ENCODE assay signal across 1 cellular context in the genomic region with DNA sequence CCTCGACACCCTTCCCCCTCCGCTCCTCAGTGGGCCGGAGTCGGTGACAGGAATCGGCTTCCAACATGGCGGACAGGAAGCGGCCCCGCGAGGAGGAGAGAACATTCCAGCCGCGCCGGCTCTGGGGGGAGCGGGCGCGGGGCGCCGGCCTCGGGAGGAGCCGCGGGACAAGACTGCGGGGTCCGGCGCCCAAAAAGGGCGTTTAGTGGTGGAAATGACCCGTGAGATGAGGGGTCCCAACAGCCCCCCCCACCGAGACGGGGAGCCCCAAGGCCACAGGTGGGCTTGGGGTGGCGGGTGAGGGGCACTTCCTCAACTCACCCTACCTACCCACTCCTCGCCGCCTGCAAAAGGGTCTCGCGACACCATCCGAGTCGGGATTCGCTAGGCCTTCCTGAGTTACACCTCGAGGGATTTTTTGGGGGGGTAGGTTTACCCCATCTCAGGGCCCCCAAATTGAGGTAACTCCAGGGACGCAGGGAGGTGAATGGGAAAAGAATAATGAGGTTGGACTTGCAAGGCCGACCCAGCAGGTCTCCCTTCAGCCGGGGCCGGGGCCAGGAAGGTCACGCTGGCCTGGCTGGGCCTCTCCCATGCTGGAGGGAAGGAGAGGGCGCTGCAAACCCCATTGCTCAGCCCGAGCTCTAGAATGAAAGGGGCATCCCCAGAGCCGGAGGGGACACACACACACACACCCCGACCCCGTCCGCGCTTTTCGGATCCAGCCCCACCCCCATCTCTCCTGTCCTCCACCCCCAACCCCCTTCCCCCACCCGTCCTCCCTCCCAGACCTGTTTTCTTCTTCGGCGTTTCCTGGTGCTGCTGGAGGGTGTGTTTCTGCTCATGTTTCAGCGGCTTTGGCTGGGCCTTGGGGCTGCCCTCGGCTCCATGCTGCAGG.
TF ChIP-seq lines count a peak whose summit lies in the region.

No MANE protein-coding gene starts in this region.

TF ChIP-seq in liver, 16 proteins besides CTCF, POLR2A, EP300 and RAD21:
- TF ChIP-seq EGR1 (IDR thresholded peaks at IDR 0.05; ENCODE audit: low read depth in 2 of 2) (no peak), YY1 (IDR thresholded peaks at IDR 0.05) (peak; percentile 92)
